Comparison of ENCODE assay signal across 19 cellular contexts in the genomic region with DNA sequence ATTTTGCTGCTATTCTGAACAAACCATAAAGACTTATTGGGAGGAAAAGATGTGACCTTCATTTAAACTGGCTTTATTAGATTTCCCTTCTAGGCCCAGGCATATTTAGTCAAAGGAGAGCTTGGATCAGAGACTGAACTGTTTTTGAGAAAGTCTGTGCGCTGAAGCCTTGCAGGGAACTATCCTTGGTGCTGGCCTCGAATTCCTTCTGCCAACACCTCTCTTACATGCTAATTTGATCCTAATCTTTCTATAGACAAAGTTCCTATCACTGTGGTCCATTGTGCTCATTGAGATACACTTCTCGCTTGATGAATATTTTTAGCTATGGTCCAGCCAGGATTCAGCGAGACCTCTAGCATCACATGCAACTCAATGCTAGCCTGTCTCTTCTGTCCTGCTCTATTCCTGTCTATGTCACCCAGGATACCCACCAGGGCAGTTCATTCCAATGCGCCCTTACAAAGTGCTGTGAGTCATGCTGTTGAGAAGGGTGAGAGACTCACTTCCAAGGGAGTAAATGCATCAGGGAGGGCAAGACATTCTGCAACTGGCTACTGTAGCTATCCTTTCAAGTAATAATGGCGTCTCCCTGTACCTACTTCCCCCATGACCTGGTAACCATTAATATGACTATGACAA.
DNase-seq lines count a peak whose midpoint lies in the region; ATAC-seq and TF ChIP-seq lines count a peak whose summit lies in the region.
"Had no signal": no experiment of that assay in that cellular context is flagged by ENCODE, and none has a peak within 500 bp of the region (broad histone marks: within the 10 kb centered on the region; RNA-seq: fewer than 3 reads in every experiment).

No MANE protein-coding gene starts in this region.

- H3K4me3 ChIP-seq in cardiac muscle cell (no peak overlapping the region), heart right ventricle (no peak overlapping the region), astrocyte of the spinal cord (ENCODE audit: low read depth, low read length) (no peak overlapping the region)
- H3K4me3 ChIP-seq: upper lobe of left lung had no signal

- H3K27me3 ChIP-seq in cardiac muscle cell (no peaks in the 10 kb centered on the region), heart right ventricle (no peaks in the 10 kb centered on the region)
- H3K27me3 ChIP-seq: upper lobe of left lung had no signal

- WGBS in heart right ventricle, 2 donors: 49 to 65% methylated on average over 6 of the region's 6 CpGs

- H3K4me1 ChIP-seq in cardiac muscle cell (ENCODE audit: low read depth): no peaks in the 10 kb centered on the region
- no peaks in the 10 kb centered on the region for H3K4me1 ChIP-seq in heart right ventricle
- H3K4me1 ChIP-seq: Caco-2, upper lobe of left lung had no signal

- H3K27ac ChIP-seq in cardiac muscle cell: no peak overlapping the region
- no peak overlapping the region for H3K27ac ChIP-seq in heart right ventricle
- H3K27ac ChIP-seq: upper lobe of left lung had no signal

- intact Hi-C loops in heart right ventricle (cut with DNase I): no loop called here

- ATAC-seq in heart right ventricle (no peak), HG03159 (IDR thresholded peaks at IDR 0.05; ENCODE audit: unreplicated experiment) (no peak), GM18861 (IDR thresholded peaks at IDR 0.05; ENCODE audit: unreplicated experiment) (no peak)
- ATAC-seq: activated CD4-positive, alpha-beta T cell treated with anti-CD3 and anti-CD28 coated beads for 36 hours; natural killer cell treated with Interleukin-12 subunit alpha and Interleukin-12 subunit beta and Interleukin-15 and Interleukin-18, amount 100 ng/mL, for 72 hours; stimulated activated naive CD8-positive, alpha-beta T cell treated with anti-CD3 and anti-CD28 coated beads, Interleukin-15, Interleukin-2, amounts not matched to agents 100 U/mL and 50 U/mL, for 24 hours had no signal

- H3K9me3 ChIP-seq in cardiac muscle cell (ENCODE audit: low read depth) (no peaks in the 10 kb centered on the region), heart right ventricle (peaks cover 0 to 4% (median 0%) of the 10 kb centered on the region in 11 donors)
- H3K9me3 ChIP-seq: Caco-2, upper lobe of left lung had no signal

- no peak for TF ChIP-seq CTCF in cardiac muscle cell (IDR thresholded peaks at IDR 0.05; ENCODE audit: low read depth, low read length)
- no peak for TF ChIP-seq CTCF in heart right ventricle (IDR thresholded peaks at IDR 0.05)
- no peak for TF ChIP-seq CTCF in astrocyte of the spinal cord (IDR thresholded peaks at IDR 0.05; ENCODE audit: low read depth, low read length)

- H3K36me3 ChIP-seq in cardiac muscle cell: no peaks in the 10 kb centered on the region
- no peaks in the 10 kb centered on the region for H3K36me3 ChIP-seq in heart right ventricle
- H3K36me3 ChIP-seq: upper lobe of left lung had no signal

- DNase-seq in cardiac muscle cell (ENCODE audit: low read depth in 1 of 2, low spot score in 1 of 2) (peak; percentile 4 to 32), heart right ventricle (no peak), astrocyte of the spinal cord (ENCODE audit: low read depth, low spot score) (peak; percentile 18), iPS-NIHi11 (ENCODE audit: low spot score) (peak; percentile 52), GM19238 (ENCODE audit: insufficient read length, low spot score) (no peak), midbrain (lab: John Stamatoyannopoulos, UW) (no peak)
- DNase-seq: activated CD4-positive, alpha-beta T cell treated with anti-CD3 and anti-CD28 coated beads for 36 hours; activated CD8-positive, alpha-beta memory T cell treated with anti-CD3 and anti-CD28 coated beads, Interleukin-2, amount 50 U/mL, for 48 hours; activated naive CD4-positive, alpha-beta T cell treated with Interleukin-2 at 50 U/mL for 16 hours; GDM1; NCI-H2081; NCI-H510A; stimulated activated naive CD8-positive, alpha-beta T cell treated with anti-CD3 and anti-CD28 coated beads, Interleukin-15, Interleukin-2, amounts not matched to agents 100 U/mL and 50 U/mL, for 24 hours; T1000; upper lobe of left lung had no signal

- in situ Hi-C loops in astrocyte of the spinal cord (cut with HindIII; ENCODE audit: low sequenced_read_pairs): no loop called here

Comparison
In these comparisons a context has a peak if more than half of its experiments do, and no peak if none do; other contexts are left out.
1. DNase-seq: peak in cardiac muscle cell (2 of 2), astrocyte of the spinal cord (single experiment) and iPS-NIHi11 (single experiment); none in heart right ventricle (0 of 2), GM19238 (single experiment) and midbrain (single experiment).